Comparison of ENCODE assay signal across 28 cellular contexts in genomic region chr12:2919249-2919648, GRCh38. TPM values are rescaled to one million over a fixed set of nuclear protein-coding genes. Genes with fewer than 3 reads are reported as not detected.
"Had no signal": no experiment of that assay in that cellular context is flagged by ENCODE, and none has a peak within 500 bp of the region (broad histone marks: within the 10 kb centered on the region; RNA-seq: fewer than 3 reads in every experiment).

No MANE protein-coding gene starts in this region.

- ATAC-seq: left colon; naive thymus-derived CD8-positive, alpha-beta T cell; psoas muscle; right lobe of liver; stimulated activated naive B cell treated with anti-CD40 and anti-IgM and Interleukin-4, amounts not matched to agents 10 μg/mL and 1 μg/mL and 100 μg/mL, for 72 hours; stimulated activated naive CD8-positive, alpha-beta T cell treated with anti-CD3 and anti-CD28 coated beads, Interleukin-15, Interleukin-2, amounts not matched to agents 100 U/mL and 50 U/mL, for 24 hours had no signal

- H3K9me3 Mint-ChIP-seq: immature natural killer cell; naive thymus-derived CD8-positive, alpha-beta T cell; nephron; neural progenitor cell; stimulated activated naive B cell treated with anti-CD40 and anti-IgM and Interleukin-4, amounts not matched to agents 10 μg/mL and 1 μg/mL and 100 μg/mL, for 72 hours had no signal

- H3K27me3 Mint-ChIP-seq: naive thymus-derived CD8-positive, alpha-beta T cell; stimulated activated naive B cell treated with anti-CD40 and anti-IgM and Interleukin-4, amounts not matched to agents 10 μg/mL and 1 μg/mL and 100 μg/mL, for 72 hours had no signal

- DNase-seq: hippocampal formation; immature natural killer cell; kidney; left colon; left ventricle myocardium inferior; mesenchymal stem cell; naive thymus-derived CD8-positive, alpha-beta T cell; occipital lobe; psoas muscle; right lobe of liver; stimulated activated CD4-positive, alpha-beta T cell treated with anti-CD3 and anti-CD28 coated beads, Interleukin-15, amount 100 ng/mL, for 24 hours; stimulated activated CD4-positive, alpha-beta T cell treated with anti-CD3 and anti-CD28 coated beads, Interleukin-2, amount 100 ng/mL, for 24 hours; stimulated activated CD4-positive, alpha-beta T cell treated with anti-CD3 and anti-CD28 coated beads, Interleukin-4, amount 100 ng/mL, for 1 hour; stimulated activated naive B cell treated with anti-CD40 and anti-IgM and Interleukin-4, amounts not matched to agents 10 μg/mL and 1 μg/mL and 100 μg/mL, for 72 hours; stimulated activated naive CD8-positive, alpha-beta T cell treated with anti-CD3 and anti-CD28 coated beads, Interleukin-15, Interleukin-2, amounts not matched to agents 100 U/mL and 50 U/mL, for 24 hours; stomach; testis; thyroid gland; transverse colon; upper lobe of left lung had no signal

- H3K36me3 ChIP-seq: neutrophil had no signal

- H3K4me3 ChIP-seq: left ventricle myocardium inferior, lung, neural progenitor cell, psoas muscle, right atrium auricular region, right lobe of liver, smooth muscle cell, stomach, testis, thyroid gland, transverse colon, upper lobe of left lung, vagina had no signal

- H3K27ac Mint-ChIP-seq: immature natural killer cell; naive thymus-derived CD8-positive, alpha-beta T cell; nephron; neural progenitor cell; stimulated activated naive B cell treated with anti-CD40 and anti-IgM and Interleukin-4, amounts not matched to agents 10 μg/mL and 1 μg/mL and 100 μg/mL, for 72 hours had no signal

- H3K27me3 ChIP-seq: neural progenitor cell, neutrophil, right atrium auricular region, right lobe of liver, stomach, testis, thyroid gland, transverse colon, upper lobe of left lung, vagina had no signal

- H3K27ac ChIP-seq: left ventricle myocardium inferior, neural progenitor cell, neutrophil, parathyroid adenoma, psoas muscle, right atrium auricular region, right lobe of liver, stomach, testis, thyroid gland, transverse colon, upper lobe of left lung, vagina had no signal

- H3K9me3 ChIP-seq: left ventricle myocardium inferior, neutrophil, psoas muscle, right atrium auricular region, right lobe of liver, stomach, testis, thyroid gland, transverse colon, upper lobe of left lung, vagina had no signal

- H3K4me3 Mint-ChIP-seq: immature natural killer cell; naive thymus-derived CD8-positive, alpha-beta T cell; nephron; neural progenitor cell; stimulated activated naive B cell treated with anti-CD40 and anti-IgM and Interleukin-4, amounts not matched to agents 10 μg/mL and 1 μg/mL and 100 μg/mL, for 72 hours had no signal

- H3K4me1 ChIP-seq: neural progenitor cell, parathyroid adenoma, right atrium auricular region, right lobe of liver, stomach, testis, transverse colon, upper lobe of left lung, vagina had no signal

- H3K4me1 Mint-ChIP-seq: immature natural killer cell; naive thymus-derived CD8-positive, alpha-beta T cell; nephron; neural progenitor cell; stimulated activated naive B cell treated with anti-CD40 and anti-IgM and Interleukin-4, amounts not matched to agents 10 μg/mL and 1 μg/mL and 100 μg/mL, for 72 hours had no signal

RNA-seq across cellular contexts. Expression of gene TEAD4, which starts 39.9 kb away (rescaled TPM):
- total RNA-seq: naive thymus-derived CD8-positive, alpha-beta T cell had no signal
